26 cellular contexts compared by ENCODE assay signal in the genomic region with DNA sequence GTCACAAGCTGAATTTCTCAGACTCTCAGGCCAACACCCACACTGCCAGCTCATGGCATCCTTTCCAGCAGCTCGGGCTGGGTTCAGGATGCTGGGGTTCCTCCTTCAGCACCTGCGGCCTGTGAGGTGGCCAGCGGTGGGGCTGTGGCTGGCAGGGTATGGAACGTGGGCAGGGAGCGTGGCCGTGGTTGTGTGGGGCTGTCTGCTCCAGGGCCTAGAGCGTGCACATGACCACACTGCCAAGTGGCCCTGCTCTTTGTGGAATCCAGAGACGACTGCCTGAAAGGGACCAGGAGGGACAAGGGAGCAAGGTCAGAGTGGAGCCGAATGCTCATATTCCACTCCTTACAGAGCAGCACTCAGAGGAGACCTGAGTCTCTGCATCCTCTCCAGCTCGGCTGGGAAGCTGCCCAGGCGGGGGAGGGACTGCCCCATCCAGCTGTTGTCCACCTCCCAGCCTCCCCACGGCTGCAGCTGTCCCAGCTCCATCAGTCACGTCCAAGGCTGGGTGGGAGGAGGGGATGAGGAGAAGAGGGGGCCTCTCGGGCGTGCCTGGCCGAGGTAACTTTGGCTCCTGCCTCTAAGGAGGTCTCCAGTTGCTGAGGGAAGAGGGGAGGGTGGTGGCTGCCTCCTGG.
DNase-seq lines count a peak whose midpoint lies in the region; ATAC-seq, FAIRE-seq and TF ChIP-seq lines count a peak whose summit lies in the region.
"Had no signal": no experiment of that assay in that cellular context is flagged by ENCODE, and none has a peak within 500 bp of the region (broad histone marks: within the 10 kb centered on the region; RNA-seq: fewer than 3 reads in every experiment).

No MANE protein-coding gene starts in this region.

- no peak overlapping the region for H3K27ac ChIP-seq in IMR-90 (ENCODE audit: insufficient read depth, low read length)
- no peak overlapping the region for H3K27ac ChIP-seq in effector memory CD4-positive, alpha-beta T cell (ENCODE audit: insufficient read depth, low read length, poor library complexity, severe bottlenecking)
- H3K27ac ChIP-seq: body of pancreas, esophagus muscularis mucosa, Peyer's patch had no signal

- H4K5ac ChIP-seq in IMR-90 (ENCODE audit: low read depth, low read length) = no peak overlapping the region

- no peak overlapping the region for H3K56ac ChIP-seq in IMR-90 (ENCODE audit: extremely low read depth, insufficient read depth, low read length)

- H3K27me3 ChIP-seq in IMR-90 (ENCODE audit: control insufficient read depth, insufficient read depth, low read length) (no peaks in the 10 kb centered on the region), Caco-2 (replicated peaks; ENCODE audit: control insufficient read depth, insufficient read depth, low read length) (no peaks in the 10 kb centered on the region)
- H3K27me3 ChIP-seq in effector memory CD4-positive, alpha-beta T cell (replicated peaks; ENCODE audit: control insufficient read depth, insufficient read depth, low read length, poor library complexity, severe bottlenecking) = no peaks in the 10 kb centered on the region
- H3K27me3 ChIP-seq: body of pancreas, esophagus muscularis mucosa, MG63, Peyer's patch had no signal

- H3K9me3 ChIP-seq in IMR-90 (ENCODE audit: control insufficient read depth, insufficient read depth, low read length) = no peaks in the 10 kb centered on the region
- H3K9me3 ChIP-seq in Caco-2 = 0 out of 2 replicates have a peak, but pooled peaks cover 3% of the 10 kb centered on the region
- H3K9me3 ChIP-seq in effector memory CD4-positive, alpha-beta T cell (ENCODE audit: control insufficient read depth, low read length) = no peaks in the 10 kb centered on the region
- H3K9me3 ChIP-seq: body of pancreas, esophagus muscularis mucosa, MG63, Peyer's patch had no signal

- dilution Hi-C loops in IMR-90 (cut with HindIII; ENCODE audit: low sequenced_read_pairs, unreplicated experiment) = no loop called here

- H3K36me3 ChIP-seq in IMR-90 (ENCODE audit: control insufficient read depth, insufficient read depth, low read length) = no peaks in the 10 kb centered on the region
- H3K36me3 ChIP-seq in Caco-2 (ENCODE audit: control insufficient read depth, insufficient read depth, low read length) = no peaks in the 10 kb centered on the region
- no peaks in the 10 kb centered on the region for H3K36me3 ChIP-seq in effector memory CD4-positive, alpha-beta T cell (ENCODE audit: control insufficient read depth, insufficient read depth, low read length)
- H3K36me3 ChIP-seq: esophagus muscularis mucosa, MG63, Peyer's patch had no signal

- H2BK5ac ChIP-seq in IMR-90 (ENCODE audit: low read depth, low read length, poor library complexity, severe bottlenecking) = no peak overlapping the region

- H3K36me3 Mint-ChIP-seq in nephron (ENCODE audit: low read depth) (peaks cover 12% of the 10 kb centered on the region), progenitor cell of endocrine pancreas (ENCODE audit: insufficient read depth) (no peaks in the 10 kb centered on the region), Caco-2 (ENCODE audit: insufficient read depth, unreplicated experiment) (no peaks in the 10 kb centered on the region)
- no peaks in the 10 kb centered on the region for H3K36me3 Mint-ChIP-seq in stimulated activated memory B cell treated with anti-CD40 and anti-IgM and Interleukin-4, amounts not matched to agents 10 μg/mL and 1 μg/mL and 100 μg/mL, for 72 hours

- H3K4ac ChIP-seq in IMR-90 (ENCODE audit: low read depth, low read length) = no peak overlapping the region

- H3K4me1 Mint-ChIP-seq in nephron (peaks cover 75% of the 10 kb centered on the region), progenitor cell of endocrine pancreas (ENCODE audit: low read depth) (peaks cover 6% of the 10 kb centered on the region), Caco-2 (ENCODE audit: low read depth, unreplicated experiment) (peaks cover 7% of the 10 kb centered on the region)
- H3K4me1 Mint-ChIP-seq in stimulated activated memory B cell treated with anti-CD40 and anti-IgM and Interleukin-4, amounts not matched to agents 10 μg/mL and 1 μg/mL and 100 μg/mL, for 72 hours = no peaks in the 10 kb centered on the region

- no peak overlapping the region for H4K8ac ChIP-seq in IMR-90 (ENCODE audit: low read depth in 2 of 2, low read length in 2 of 2)

- FAIRE-seq in H54 (lab: Jason Lieb, UNC) = no peak
- FAIRE-seq: colon, G401.6, K562 had no signal

- BruUV-seq in IMR-90 (replicated peaks; lab: Mats Ljungman, UMichigan) (no TSS peak), Caco-2 (replicated peaks; lab: Mats Ljungman, UMichigan) (no TSS peak)

- peak overlapping the region; percentile 62 for H2AK5ac ChIP-seq in IMR-90 (ENCODE audit: low read depth, low read length)

- H3K4me3 ChIP-seq in IMR-90 (ENCODE audit: insufficient read depth, low read depth, low read length) (no peak overlapping the region), fibroblast of villous mesenchyme (ENCODE audit: low read depth, low read length) (no peak overlapping the region), Caco-2 (ENCODE audit: low read depth, low read length) (no peak overlapping the region)
- H3K4me3 ChIP-seq in effector memory CD4-positive, alpha-beta T cell (ENCODE audit: insufficient read depth, low read depth, low read length, poor library complexity, severe bottlenecking) = no peak overlapping the region
- H3K4me3 ChIP-seq: body of pancreas, esophagus muscularis mucosa, K562, lung, MG63, Peyer's patch had no signal

- POLR2A ChIA-PET in IMR-90 (lab: Charles Lee; ENCODE audit: unreplicated experiment) (no interaction called here), Caco-2 (lab: Charles Lee) (no interaction called here)

- intact Hi-C loops in IMR-90 (cut with micrococcal nuclease) (no loop called here), Caco-2 (cut with micrococcal nuclease; ENCODE audit: unreplicated experiment) (no loop called here)

- H3K9me3 Mint-ChIP-seq in nephron (peaks cover 6% of the 10 kb centered on the region), progenitor cell of endocrine pancreas (ENCODE audit: low read depth) (no peaks in the 10 kb centered on the region), Caco-2 (ENCODE audit: unreplicated experiment) (no peaks in the 10 kb centered on the region)
- no peaks in the 10 kb centered on the region for H3K9me3 Mint-ChIP-seq in stimulated activated memory B cell treated with anti-CD40 and anti-IgM and Interleukin-4, amounts not matched to agents 10 μg/mL and 1 μg/mL and 100 μg/mL, for 72 hours
- H3K9me3 Mint-ChIP-seq: effector memory CD8-positive, alpha-beta T cell; stimulated activated naive CD8-positive, alpha-beta T cell treated with anti-CD3 and anti-CD28 coated beads, Interleukin-15, amount 100 ng/mL, for 72 hours; type B pancreatic cell had no signal

- H4K91ac ChIP-seq in IMR-90 (ENCODE audit: insufficient read depth, low read depth, low read length) = no peak overlapping the region

- H2AFZ ChIP-seq in IMR-90 (replicated peaks; ENCODE audit: low read length, poor library complexity) = peak overlapping the region; percentile 49

- no peak overlapping the region for H2BK20ac ChIP-seq in IMR-90 (ENCODE audit: low read depth, low read length)

- CTCF ChIA-PET in IMR-90 (lab: Yijun Ruan, JAX) (no interaction called here), Caco-2 (lab: Charles Lee) (no interaction called here)

- peaks cover 12% of the 10 kb centered on the region for H3K27me3 Mint-ChIP-seq in nephron (ENCODE audit: low read depth)
- peaks cover 77% of the 10 kb centered on the region for H3K27me3 Mint-ChIP-seq in stimulated activated memory B cell treated with anti-CD40 and anti-IgM and Interleukin-4, amounts not matched to agents 10 μg/mL and 1 μg/mL and 100 μg/mL, for 72 hours
- H3K27me3 Mint-ChIP-seq in progenitor cell of endocrine pancreas = peaks cover 3% of the 10 kb centered on the region
- no peaks in the 10 kb centered on the region for H3K27me3 Mint-ChIP-seq in Caco-2 (ENCODE audit: insufficient read depth, unreplicated experiment)

- H3K4me3 Mint-ChIP-seq in nephron (peak overlapping the region in 2 of 3 experiments; percentile 41 to 61), progenitor cell of endocrine pancreas (ENCODE audit: low read depth) (no peak overlapping the region), Caco-2 (ENCODE audit: unreplicated experiment) (no peak overlapping the region)
- no peak overlapping the region for H3K4me3 Mint-ChIP-seq in stimulated activated memory B cell treated with anti-CD40 and anti-IgM and Interleukin-4, amounts not matched to agents 10 μg/mL and 1 μg/mL and 100 μg/mL, for 72 hours
- H3K4me3 Mint-ChIP-seq: effector memory CD8-positive, alpha-beta T cell; stimulated activated naive CD8-positive, alpha-beta T cell treated with anti-CD3 and anti-CD28 coated beads, Interleukin-15, amount 100 ng/mL, for 72 hours; T-helper 17 cell; type B pancreatic cell had no signal

- in situ Hi-C loops in IMR-90 (cut with MboI; ENCODE audit: low sequenced_read_pairs) = no loop called here

- no peak overlapping the region; the same call in 1 of the 2 replicates for H3K4me2 ChIP-seq in IMR-90 (ENCODE audit: low read depth, low read length)

- TF ChIP-seq RAD21 in IMR-90 (IDR thresholded peaks at IDR 0.05; ENCODE audit: low read length) = no peak

- H4K20me1 ChIP-seq in IMR-90 (ENCODE audit: insufficient read depth, low read length) = peaks cover 39% of the 10 kb centered on the region

- H3K27ac Mint-ChIP-seq in nephron = peak overlapping the region; percentile 64 to 92 (median 77)
- H3K27ac Mint-ChIP-seq in stimulated activated memory B cell treated with anti-CD40 and anti-IgM and Interleukin-4, amounts not matched to agents 10 μg/mL and 1 μg/mL and 100 μg/mL, for 72 hours = no peak overlapping the region
- H3K27ac Mint-ChIP-seq in progenitor cell of endocrine pancreas = no peak overlapping the region
- H3K27ac Mint-ChIP-seq in Caco-2 (ENCODE audit: unreplicated experiment) = no peak overlapping the region
- H3K27ac Mint-ChIP-seq: T-helper 17 cell, type B pancreatic cell had no signal

- H2BK120ac ChIP-seq in IMR-90 (ENCODE audit: low read depth, low read length) = no peak overlapping the region

- peaks cover 0 to 15% of the 10 kb centered on the region in 2 experiments; a peak in 2 of 4 replicates for H3K79me1 ChIP-seq in IMR-90 (ENCODE audit: low read depth in 1 of 2, low read length in 2 of 2)

- H3K14ac ChIP-seq in IMR-90 (replicated peaks; ENCODE audit: low read depth, low read length) = peak overlapping the region; percentile 79; the same call in 1 of the 2 replicates

- DNase-seq in IMR-90 = peak; percentile 25
- peak; percentile 32 for DNase-seq in fibroblast of villous mesenchyme (ENCODE audit: low read depth)
- DNase-seq in H54 (ENCODE audit: insufficient read length, low spot score) = no peak
- DNase-seq in progenitor cell of endocrine pancreas (ENCODE audit: low spot score, unreplicated experiment) = no peak
- no peak for DNase-seq in Caco-2
- DNase-seq in effector memory CD4-positive, alpha-beta T cell = no peak
- DNase-seq: activated gamma-delta T cell treated with Interleukin-2 at 50 U/mL for 16 hours; body of pancreas; DMS53; effector memory CD8-positive, alpha-beta T cell; islet precursor cell; MG63; NCI-H446 treated with DMSO at 0.1 percent for 48 hours; NK-92 treated with Interleukin-12 subunit alpha and Interleukin-12 subunit beta, amount 100 ng/mL, for 24 hours; stimulated activated CD4-positive, alpha-beta T cell treated with anti-CD3 and anti-CD28 coated beads, Interleukin-15, amount 100 ng/mL, for 24 hours; stimulated activated naive CD8-positive, alpha-beta T cell treated with anti-CD3 and anti-CD28 coated beads, Interleukin-15, amount 100 ng/mL, for 72 hours; T-helper 17 cell had no signal

- H2AK9ac ChIP-seq in IMR-90 (replicated peaks; ENCODE audit: low read depth, low read length, poor library complexity) = no peak overlapping the region

- ATAC-seq in IMR-90 (ENCODE audit: low read depth) = peak; percentile 61
- ATAC-seq in stimulated activated memory B cell treated with anti-CD40 and anti-IgM and Interleukin-4, amounts not matched to agents 10 μg/mL and 1 μg/mL and 100 μg/mL, for 72 hours = peak; percentile 21
- ATAC-seq: body of pancreas; effector memory CD8-positive, alpha-beta T cell; K562; stimulated activated naive CD8-positive, alpha-beta T cell treated with anti-CD3 and anti-CD28 coated beads, Interleukin-15, amount 100 ng/mL, for 72 hours; T-helper 17 cell had no signal

- no peak overlapping the region for H3K9ac ChIP-seq in IMR-90 (ENCODE audit: low read depth, low read length)

- peaks cover 3% of the 10 kb centered on the region; the same call in 1 of the 2 replicates for H3K9me1 ChIP-seq in IMR-90 (ENCODE audit: insufficient read depth, low read length)

- TF ChIP-seq POLR2A in IMR-90 (IDR thresholded peaks at IDR 0.05; ENCODE audit: low read depth, low read length) (no peak), H54 (IDR thresholded peaks at IDR 0.05; ENCODE audit: low read depth, low read length) (no peak)

- H2BK15ac ChIP-seq in IMR-90 (ENCODE audit: low read depth, low read length) = no peak overlapping the region

- TF ChIP-seq CTCF in IMR-90 (conservative IDR thresholded peaks at IDR 0.05; ENCODE audit: low read depth, low read length) (no peak), fibroblast of villous mesenchyme (IDR thresholded peaks at IDR 0.05; ENCODE audit: insufficient read depth, low read depth, low read length) (no peak), nephron (IDR thresholded peaks at IDR 0.05; ENCODE audit: unreplicated experiment in 3 of 3) (no peak), progenitor cell of endocrine pancreas (IDR thresholded peaks at IDR 0.05; ENCODE audit: unreplicated experiment) (no peak), Caco-2 (IDR thresholded peaks at IDR 0.05; ENCODE audit: insufficient read depth in 1 of 2, low read depth in 1 of 2, low read length in 1 of 2, severe bottlenecking in 1 of 2, unreplicated experiment in 1 of 2) (no peak)

- H3K18ac ChIP-seq in IMR-90 (ENCODE audit: low read depth, low read length) = no peak overlapping the region

- no peak overlapping the region; the same call in 1 of the 2 replicates for H3K23ac ChIP-seq in IMR-90 (ENCODE audit: low read depth, low read length)

- WGBS in IMR-90 (ENCODE audit: extremely low coverage in 2 of 2, insufficient read length in 1 of 2), 2 experiments = 92% methylated on average over 4 of the region's 16 CpGs; no CpG with 5 or more reads in 1 of the 2 experiments

- H3K4me1 ChIP-seq in IMR-90 (ENCODE audit: control insufficient read depth, insufficient read depth, low read length) (peaks cover 17% of the 10 kb centered on the region), Caco-2 (no peaks in the 10 kb centered on the region)
- no peaks in the 10 kb centered on the region for H3K4me1 ChIP-seq in effector memory CD4-positive, alpha-beta T cell (ENCODE audit: control insufficient read depth, insufficient read depth, low read length, poor library complexity, severe bottlenecking)

Comparison
In these comparisons a context has a peak if more than half of its experiments do, and no peak if none do; other contexts are left out.
1. DNase-seq: peak in IMR-90 (single experiment) and fibroblast of villous mesenchyme (single experiment); none in H54 (single experiment), progenitor cell of endocrine pancreas (single experiment), Caco-2 (0 of 2) and effector memory CD4-positive, alpha-beta T cell (0 of 3).
2. H3K27ac Mint-ChIP-seq: peak in nephron (3 of 3); none in stimulated activated memory B cell treated with anti-CD40 and anti-IgM and Interleukin-4, amounts not matched to agents 10 μg/mL and 1 μg/mL and 100 μg/mL, for 72 hours (single experiment), progenitor cell of endocrine pancreas (single experiment) and Caco-2 (single experiment).
3. H3K4me3 Mint-ChIP-seq: peak in nephron (2 of 3); none in stimulated activated memory B cell treated with anti-CD40 and anti-IgM and Interleukin-4, amounts not matched to agents 10 μg/mL and 1 μg/mL and 100 μg/mL, for 72 hours (single experiment), progenitor cell of endocrine pancreas (single experiment) and Caco-2 (single experiment).